8 cellular contexts compared by ENCODE assay signal in genomic region chr15:60396964-60397771, GRCh38. TPM values are rescaled to one million over a fixed set of nuclear protein-coding genes. Genes with fewer than 3 reads are reported as not detected.
A peak's percentile ranks its signal among the peaks of the same experiment; 100 is the strongest.
DNase-seq lines count a peak whose midpoint lies in the region; ATAC-seq and TF ChIP-seq lines count a peak whose summit lies in the region.

No MANE protein-coding gene starts in this region.

- H3K9me3 ChIP-seq in CD8-positive, alpha-beta memory T cell (ENCODE audit: low read length) = no peaks in the 10 kb centered on the region

- intact Hi-C loops in left cardiac atrium (cut with DNase I) = no loop called here

- ATAC-seq in GM19328 (IDR thresholded peaks at IDR 0.05; ENCODE audit: unreplicated experiment) (peak; percentile 57), HG03354 (IDR thresholded peaks at IDR 0.05; ENCODE audit: poor library complexity, severe bottlenecking, unreplicated experiment) (peak; percentile 73), left cardiac atrium (peak; percentile 45 to 60)

- peaks cover 4 to 41% (median 4%) of the 10 kb centered on the region in 3 donors for H3K36me3 Mint-ChIP-seq in CD8-positive, alpha-beta memory T cell
- H3K36me3 Mint-ChIP-seq in activated naive CD4-positive, alpha-beta T cell treated with anti-CD3 and anti-CD28 coated beads, Interleukin-2, amount 50 U/mL, for 24 hours = no peaks in the 10 kb centered on the region

- peak overlapping the region; percentile 76 for H3K4me3 ChIP-seq in CD8-positive, alpha-beta memory T cell (ENCODE audit: low read length)
- H3K4me3 ChIP-seq in retinal pigment epithelial cell (ENCODE audit: low read length) = peak overlapping the region; percentile 84

- TF ChIP-seq POLR2A in Raji (IDR thresholded peaks at IDR 0.05; ENCODE audit: insufficient read depth, low read depth, low read length) = peak; percentile 24; the same call in 1 of the 2 replicates

- H3K4me1 ChIP-seq in CD8-positive, alpha-beta memory T cell (ENCODE audit: insufficient read depth, low read length) = peaks cover 32% of the 10 kb centered on the region

- TF ChIP-seq CTCF in retinal pigment epithelial cell (conservative IDR thresholded peaks at IDR 0.05; ENCODE audit: low read depth, low read length) = no peak

- H3K27ac Mint-ChIP-seq in CD8-positive, alpha-beta memory T cell = peak overlapping the region; percentile 92 to 99 (median 94)
- H3K27ac Mint-ChIP-seq in activated naive CD4-positive, alpha-beta T cell treated with anti-CD3 and anti-CD28 coated beads, Interleukin-2, amount 50 U/mL, for 24 hours = no peak overlapping the region

- no peaks in the 10 kb centered on the region for H3K27me3 ChIP-seq in CD8-positive, alpha-beta memory T cell (ENCODE audit: insufficient read depth, low read length, poor library complexity, severe bottlenecking)

- peaks cover 0 to 8% (median 2%) of the 10 kb centered on the region in 5 donors for H3K9me3 Mint-ChIP-seq in CD8-positive, alpha-beta memory T cell
- no peaks in the 10 kb centered on the region for H3K9me3 Mint-ChIP-seq in activated naive CD4-positive, alpha-beta T cell treated with anti-CD3 and anti-CD28 coated beads, Interleukin-2, amount 50 U/mL, for 24 hours

- DNase-seq in CD8-positive, alpha-beta memory T cell = peak; percentile 8 to 68 (median 30)
- DNase-seq in left cardiac atrium = peak; percentile 77
- no peak for DNase-seq in retinal pigment epithelial cell (ENCODE audit: low read depth)
- no peak for DNase-seq in cortex of kidney (lab: John Stamatoyannopoulos, UW)

- CTCF ChIA-PET in CD8-positive, alpha-beta memory T cell (lab: Charles Lee) = interaction anchor here (1.3 to 1.8 kb wide), 3 partner anchors 12 to 47 kb away, joined by 3 to 5 read pairs (median 4); no protein-coding TSS in a partner anchor

- POLR2A ChIA-PET in CD8-positive, alpha-beta memory T cell (lab: Charles Lee) = interaction anchor here (0.7 to 2.0 kb wide), 6 partner anchors 10 to 708 kb away, joined by 3 to 9 read pairs (median 4); partner anchors contain the start of genes BNIP2 and ICE2

- no peaks in the 10 kb centered on the region for H3K36me3 ChIP-seq in CD8-positive, alpha-beta memory T cell (ENCODE audit: insufficient read depth, low read length)

- H3K27me3 Mint-ChIP-seq in CD8-positive, alpha-beta memory T cell = peaks cover 0 to 14% of the 10 kb centered on the region in 2 donors
- H3K27me3 Mint-ChIP-seq in activated naive CD4-positive, alpha-beta T cell treated with anti-CD3 and anti-CD28 coated beads, Interleukin-2, amount 50 U/mL, for 24 hours = no peaks in the 10 kb centered on the region

- H3K4me1 Mint-ChIP-seq in CD8-positive, alpha-beta memory T cell = peaks cover 57 to 68% (median 62%) of the 10 kb centered on the region in 3 donors
- H3K4me1 Mint-ChIP-seq in activated naive CD4-positive, alpha-beta T cell treated with anti-CD3 and anti-CD28 coated beads, Interleukin-2, amount 50 U/mL, for 24 hours = peaks cover 30% of the 10 kb centered on the region

- peak overlapping the region; percentile 85 to 98 (median 96) for H3K4me3 Mint-ChIP-seq in CD8-positive, alpha-beta memory T cell
- peak overlapping the region; percentile 75 for H3K4me3 Mint-ChIP-seq in activated naive CD4-positive, alpha-beta T cell treated with anti-CD3 and anti-CD28 coated beads, Interleukin-2, amount 50 U/mL, for 24 hours

- peak overlapping the region; percentile 90 for H3K27ac ChIP-seq in CD8-positive, alpha-beta memory T cell (ENCODE audit: low read depth, low read length)

RNA-seq across cellular contexts. Expression of gene ANXA2, which starts 0.6 kb away (rescaled TPM):
- total RNA-seq in CD8-positive, alpha-beta memory T cell = 100 to 1,000 TPM; 212 to 219 TPM
- 471 TPM for polyA plus RNA-seq in CD8-positive, alpha-beta memory T cell
- 100 to 1,000 TPM; 337 to 435 TPM for total RNA-seq in left cardiac atrium

Comparison
In these comparisons a context has a peak if more than half of its experiments do, and no peak if none do; other contexts are left out.
1. DNase-seq: peak in CD8-positive, alpha-beta memory T cell (5 of 5) and left cardiac atrium (single experiment); none in retinal pigment epithelial cell (single experiment) and cortex of kidney (single experiment).
2. Peak in every context shown above with its lines, with median percentiles within 50 percentile points of each other: ATAC-seq.